In genomic region chr3:49028298-49028672, GRCh38 we compare ENCODE assay signal across 8 cellular contexts. TPM values are rescaled to one million over a fixed set of nuclear protein-coding genes. Genes with fewer than 3 reads are reported as not detected.
DNase-seq lines count a peak whose midpoint lies in the region; ATAC-seq and TF ChIP-seq lines count a peak whose summit lies in the region.

No MANE protein-coding gene starts in this region.

- H3K4me3 Mint-ChIP-seq in activated B cell treated with CpG ODN at 0.5 μM for 24 hours = peak overlapping the region; percentile 93

- peak overlapping the region; percentile 94 for H3K27ac ChIP-seq in right cardiac atrium (ENCODE audit: low read length)
- peak overlapping the region in 6 of 8 donors; percentile 91 to 94 (median 92) for H3K27ac ChIP-seq in spleen

- H3K4me1 Mint-ChIP-seq in activated B cell treated with CpG ODN at 0.5 μM for 24 hours = peaks cover 54% of the 10 kb centered on the region

- no peak for ATAC-seq in activated B cell treated with CpG ODN at 0.5 μM for 24 hours (ENCODE audit: low read depth)
- ATAC-seq in right cardiac atrium = peak in 1 of 2 donors; percentile 0
- ATAC-seq in GM18520 (IDR thresholded peaks at IDR 0.05; ENCODE audit: unreplicated experiment) = no peak

- peak overlapping the region; percentile 94 for H3K27ac Mint-ChIP-seq in activated B cell treated with CpG ODN at 0.5 μM for 24 hours

- peaks cover 85% of the 10 kb centered on the region for H3K36me3 Mint-ChIP-seq in activated B cell treated with CpG ODN at 0.5 μM for 24 hours (ENCODE audit: low read depth)

- H3K9me3 Mint-ChIP-seq in activated B cell treated with CpG ODN at 0.5 μM for 24 hours = no peaks in the 10 kb centered on the region

- no peaks in the 10 kb centered on the region for H3K27me3 ChIP-seq in right cardiac atrium (ENCODE audit: control insufficient read depth, insufficient read depth)
- H3K27me3 ChIP-seq in spleen (replicated peaks in 1 of 7) = no peaks in the 10 kb centered on the region

- 78% methylated on average over 4 of the region's 4 CpGs for WGBS in right cardiac atrium
- 61 to 87% (median 78%) methylated on average over 4 of the region's 4 CpGs for WGBS in spleen, 5 donors

- TF ChIP-seq POLR2A in spleen (IDR thresholded peaks at IDR 0.05) (no peak), erythroblast (IDR thresholded peaks at IDR 0.05; ENCODE audit: low read length) (no peak)

- H3K4me1 ChIP-seq in right cardiac atrium (ENCODE audit: control insufficient read depth, insufficient read depth, low read length) (peaks cover 8% of the 10 kb centered on the region), spleen (peaks cover 13 to 65% (median 48%) of the 10 kb centered on the region in 6 donors)

- peaks cover 0 to 80% (median 70%) of the 10 kb centered on the region in 6 donors for H3K36me3 ChIP-seq in spleen

- no peak for TF ChIP-seq CTCF in HFF-Myc (IDR thresholded peaks at IDR 0.05; ENCODE audit: low read depth, low read length, missing control alignments)
- no peak for TF ChIP-seq CTCF in activated B cell treated with CpG ODN at 0.5 μM for 24 hours (IDR thresholded peaks at IDR 0.05)
- no peak for TF ChIP-seq CTCF in spleen (IDR thresholded peaks at IDR 0.05 in 8 of 11, conservative IDR thresholded peaks at IDR 0.05 in 3 of 11)

- no peak for DNase-seq in HFF-Myc (ENCODE audit: extremely low read depth, low read depth)
- no peak for DNase-seq in activated B cell treated with CpG ODN at 0.5 μM for 24 hours
- DNase-seq in right cardiac atrium = no peak
- DNase-seq in spleen = no peak
- no peak for DNase-seq in erythroblast (lab: John Stamatoyannopoulos, UW)
- no peak for DNase-seq in GM19240 (ENCODE audit: insufficient read length, low spot score)
- DNase-seq in NCI-H2107 treated with DMSO at 0.1 percent for 48 hours (lab: John Stamatoyannopoulos, UW; ENCODE audit: unreplicated experiment) = no peak

- no peaks in the 10 kb centered on the region for H3K9me3 ChIP-seq in right cardiac atrium (ENCODE audit: control insufficient read depth, low read length)
- H3K9me3 ChIP-seq in spleen = no peaks in the 10 kb centered on the region

- POLR2A ChIA-PET in activated B cell treated with CpG ODN at 0.5 μM for 24 hours (lab: Charles Lee) = interaction anchor here (0.6 to 14.9 kb wide), 13 partner anchors 8 to 925 kb away, joined by 3 to 372 read pairs (median 9); partner anchors contain the start of genes ARIH2, DALRD3, P4HTM and QARS1

- H3K27me3 Mint-ChIP-seq in activated B cell treated with CpG ODN at 0.5 μM for 24 hours = no peaks in the 10 kb centered on the region

- H3K4me3 ChIP-seq in HFF-Myc (replicated peaks; ENCODE audit: low read depth, low read length) = peak overlapping the region; percentile 92
- H3K4me3 ChIP-seq in right cardiac atrium (ENCODE audit: low read length) = peak overlapping the region; percentile 66
- H3K4me3 ChIP-seq in spleen = peak overlapping the region in 6 of 8 donors; percentile 51 to 72 (median 58)

- intact Hi-C loops in activated B cell treated with CpG ODN at 0.5 μM for 24 hours (cut with micrococcal nuclease) (loop anchor here (2.0 to 10.0 kb wide), 2 partner anchors 67 to 1267 kb away; partner anchors contain the start of genes HYAL3, IFRD2, NAA80 and QRICH1), right cardiac atrium (cut with DNase I) (no loop called here), spleen (cut with DNase I; ENCODE audit: low total_unique reads) (loop anchor here (10.0 kb wide), 1 partner anchor 77 kb away; the partner anchor contains the start of gene QARS1)

- CTCF ChIA-PET in activated B cell treated with CpG ODN at 0.5 μM for 24 hours (lab: Charles Lee) = interaction anchor here (1.5 to 1.7 kb wide), 2 partner anchors 11 to 40 kb away, joined by 5 to 17 read pairs; partner anchors contain the start of gene DALRD3

RNA-seq across cellular contexts. Expression of gene IMPDH2, which starts 0.9 kb away (rescaled TPM):
- total RNA-seq in activated B cell treated with CpG ODN at 0.5 μM for 24 hours = 387 and 414 TPM in 2 replicates
- 10 to 100 TPM; 50.5 to 62.6 (median 60.5) TPM for total RNA-seq in right cardiac atrium
- polyA plus RNA-seq in right cardiac atrium = 34.7 TPM
- total RNA-seq in spleen = 100 to 1,000 TPM in 2 of 7 donors, 10 to 100 TPM in 5; 84.4 to 104 (median 90.8) TPM
- polyA plus RNA-seq in spleen = 100 to 1,000 TPM in 2 of 3 donors, 10 to 100 TPM in 1; 99.2 to 127 (median 102) TPM

RNA-seq across cellular contexts. Expression of gene NDUFAF3, which starts 6.4 kb away (rescaled TPM):
- 86.3 and 86.5 TPM in 2 replicates for total RNA-seq in activated B cell treated with CpG ODN at 0.5 μM for 24 hours
- 100 to 1,000 TPM; 164 to 188 (median 173) TPM for total RNA-seq in right cardiac atrium
- 220 TPM for polyA plus RNA-seq in right cardiac atrium
- total RNA-seq in spleen = 10 to 100 TPM; 63.8 to 98.5 (median 80.1) TPM
- 10 to 100 TPM; 69.1 to 88.4 (median 77.4) TPM for polyA plus RNA-seq in spleen

RNA-seq across cellular contexts. Expression of gene DALRD3, which starts 9.9 kb away (rescaled TPM):
- total RNA-seq in activated B cell treated with CpG ODN at 0.5 μM for 24 hours (36.7 and 38.3 TPM in 2 replicates), right cardiac atrium (10 to 100 TPM in 2 of 4 donors, 1 to 10 TPM in 2; 7.5 to 10.4 (median 10.0) TPM), spleen (10 to 100 TPM; 16.4 to 27.5 (median 22.3) TPM)
- polyA plus RNA-seq in right cardiac atrium (8.3 TPM), spleen (10 to 100 TPM; 28.5 to 32.0 (median 30.1) TPM)

RNA-seq across cellular contexts. Expression of gene WDR6, which starts 21.1 kb away (rescaled TPM):
- total RNA-seq in activated B cell treated with CpG ODN at 0.5 μM for 24 hours = 205 and 250 TPM in 2 replicates
- total RNA-seq in right cardiac atrium = 100 to 1,000 TPM in 1 of 4 donors, 10 to 100 TPM in 3; 77.3 to 109 (median 90.1) TPM
- 65.3 TPM for polyA plus RNA-seq in right cardiac atrium
- total RNA-seq in spleen = 100 to 1,000 TPM; 109 to 171 (median 141) TPM
- polyA plus RNA-seq in spleen = 100 to 1,000 TPM in 2 of 3 donors, 10 to 100 TPM in 1; 96.9 to 169 (median 161) TPM

RNA-seq across cellular contexts. Expression of gene P4HTM, which starts 38.2 kb away (rescaled TPM):
- total RNA-seq in activated B cell treated with CpG ODN at 0.5 μM for 24 hours = 26.0 and 34.4 TPM in 2 replicates
- 10 to 100 TPM; 39.1 to 42.8 (median 39.5) TPM for total RNA-seq in right cardiac atrium
- 24.9 TPM for polyA plus RNA-seq in right cardiac atrium
- total RNA-seq in spleen = 10 to 100 TPM; 27.3 to 49.3 (median 32.6) TPM
- polyA plus RNA-seq in spleen = 10 to 100 TPM; 20.8 to 37.2 (median 25.7) TPM

Comparison
In these comparisons a context has a peak if more than half of its experiments do, and no peak if none do; other contexts are left out.
1. intact Hi-C loops: an anchor here in activated B cell treated with CpG ODN at 0.5 μM for 24 hours (2.0 to 10.0 kb wide) and spleen (10.0 kb wide); none called in right cardiac atrium.